Comparison of ENCODE assay signal across 22 cellular contexts in the genomic region with DNA sequence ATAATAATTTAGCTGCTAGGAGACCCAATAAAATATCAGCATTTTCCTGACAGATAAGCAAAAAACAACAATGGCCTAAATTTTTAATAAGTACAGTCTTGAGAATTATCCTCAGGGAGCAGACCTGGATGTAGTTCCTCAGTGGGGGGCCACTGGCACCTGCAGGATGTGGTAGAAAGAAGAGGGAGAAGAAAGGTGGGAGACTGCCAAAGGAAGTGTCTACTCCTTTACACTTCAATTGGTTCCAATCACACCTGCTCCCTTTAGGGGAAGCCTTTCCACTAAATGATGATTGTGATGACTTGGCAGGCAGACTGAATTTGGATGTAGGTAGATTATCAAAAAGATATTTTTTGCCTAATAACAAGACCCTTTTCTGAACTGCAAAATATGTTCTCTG.
DNase-seq lines count a peak whose midpoint lies in the region; ATAC-seq and TF ChIP-seq lines count a peak whose summit lies in the region.
"Had no signal": no experiment of that assay in that cellular context is flagged by ENCODE, and none has a peak within 500 bp of the region (broad histone marks: within the 10 kb centered on the region; RNA-seq: fewer than 3 reads in every experiment).

No MANE protein-coding gene starts in this region.

- ATAC-seq in activated T-cell treated with anti-CD3 and anti-CD28 coated beads, Interleukin-2, amount 50 U/mL, for 72 hours (replicated peaks in 1 of 2): peak in 1 of 2 donors; percentile 12
- ATAC-seq in CD8-positive, alpha-beta T cell: no peak
- ATAC-seq in T-helper 17 cell (no peak), GM21423 (IDR thresholded peaks at IDR 0.05; ENCODE audit: unreplicated experiment) (no peak)
- ATAC-seq: HCT116 had no signal

- H3K36me3 Mint-ChIP-seq in activated T-cell treated with anti-CD3 and anti-CD28 coated beads, Interleukin-2, amount 50 U/mL, for 72 hours (ENCODE audit: insufficient read depth in 2 of 2): no peaks in the 10 kb centered on the region
- H3K36me3 Mint-ChIP-seq in CD8-positive, alpha-beta T cell: no peaks in the 10 kb centered on the region
- H3K36me3 Mint-ChIP-seq in T-helper 17 cell (ENCODE audit: low read depth): no peaks in the 10 kb centered on the region
- H3K36me3 Mint-ChIP-seq: CD8-positive, alpha-beta memory T cell had no signal

- H3K4me3 Mint-ChIP-seq in activated T-cell treated with anti-CD3 and anti-CD28 coated beads, Interleukin-2, amount 50 U/mL, for 72 hours: peak overlapping the region in 1 of 2 donors; percentile 74
- H3K4me3 Mint-ChIP-seq in CD8-positive, alpha-beta T cell: no peak overlapping the region
- H3K4me3 Mint-ChIP-seq in T-helper 17 cell: no peak overlapping the region

- H3K36me3 ChIP-seq in CD8-positive, alpha-beta T cell (ENCODE audit: insufficient read depth, low read length): no peaks in the 10 kb centered on the region

- H3K9me3 ChIP-seq in CD8-positive, alpha-beta T cell (ENCODE audit: low read length): no peaks in the 10 kb centered on the region
- H3K9me3 ChIP-seq in T-helper 17 cell (ENCODE audit: control insufficient read depth, low read length, poor library complexity, severe bottlenecking): no peaks in the 10 kb centered on the region

- peaks cover 45% of the 10 kb centered on the region for H3K4me1 ChIP-seq in CD8-positive, alpha-beta T cell (ENCODE audit: insufficient read depth, low read length)

- no peaks in the 10 kb centered on the region for H3K9me3 Mint-ChIP-seq in activated T-cell treated with anti-CD3 and anti-CD28 coated beads, Interleukin-2, amount 50 U/mL, for 72 hours
- H3K9me3 Mint-ChIP-seq in CD8-positive, alpha-beta T cell: no peaks in the 10 kb centered on the region
- H3K9me3 Mint-ChIP-seq: CD8-positive, alpha-beta memory T cell had no signal

- no peak for DNase-seq in activated T-cell treated with anti-CD3 and anti-CD28 coated beads, Interleukin-2, amount 50 U/mL, for 72 hours
- no peak for DNase-seq in activated T-cell treated with anti-CD3 and anti-CD28 coated beads, Interleukin-2, amount 50 U/mL, for 48 hours
- no peak for DNase-seq in CD8-positive, alpha-beta T cell
- peak; percentile 33 for DNase-seq in Jurkat, Clone E6-1 (ENCODE audit: low read depth, low spot score)
- DNase-seq in T-helper 17 cell: no peak
- DNase-seq in T1000 (lab: John Stamatoyannopoulos, UW): no peak
- no peak for DNase-seq in HEK293T (ENCODE audit: extremely low spot score)
- DNase-seq: C1 segment of cervical spinal cord, DMS 273 treated with DMSO at 0.1 percent for 48 hours, DMS79, GF-D8, NCI-H1105 treated with DMSO at 0.1 percent for 48 hours, NCI-H146, NCI-H2029, NCI-H226, NCI-H510A treated with DMSO at 0.1 percent for 48 hours, NCI-H748 treated with DMSO at 0.1 percent for 48 hours, Right ventricle myocardium superior, RPMI8226 had no signal

- POLR2A ChIA-PET in CD8-positive, alpha-beta T cell (lab: Charles Lee): no interaction called here
- POLR2A ChIA-PET in HEK293T (lab: Yijun Ruan, JAX): no interaction called here

- no peaks in the 10 kb centered on the region for H3K27me3 ChIP-seq in CD8-positive, alpha-beta T cell (ENCODE audit: insufficient read depth, low read length)

- TF ChIP-seq CTCF in CD8-positive, alpha-beta T cell (IDR thresholded peaks at IDR 0.05): no peak

- intact Hi-C loops in CD8-positive, alpha-beta T cell (cut with DNase I, micrococcal nuclease): no loop called here

- H3K27ac ChIP-seq in CD8-positive, alpha-beta T cell (ENCODE audit: low read depth, low read length): no peak overlapping the region

- no peak overlapping the region for H3K4me3 ChIP-seq in CD8-positive, alpha-beta T cell (ENCODE audit: low read depth, low read length)
- no peak overlapping the region for H3K4me3 ChIP-seq in Jurkat, Clone E6-1 (ENCODE audit: low read length)

- peak overlapping the region; percentile 54 for H3K27ac Mint-ChIP-seq in activated T-cell treated with anti-CD3 and anti-CD28 coated beads, Interleukin-2, amount 50 U/mL, for 72 hours
- H3K27ac Mint-ChIP-seq in CD8-positive, alpha-beta T cell: peak overlapping the region; percentile 62
- peak overlapping the region; percentile 77 for H3K27ac Mint-ChIP-seq in T-helper 17 cell
- H3K27ac Mint-ChIP-seq: CD8-positive, alpha-beta memory T cell had no signal

- H3K27me3 Mint-ChIP-seq in activated T-cell treated with anti-CD3 and anti-CD28 coated beads, Interleukin-2, amount 50 U/mL, for 72 hours (ENCODE audit: low read depth): no peaks in the 10 kb centered on the region
- no peaks in the 10 kb centered on the region for H3K27me3 Mint-ChIP-seq in CD8-positive, alpha-beta T cell (ENCODE audit: low read depth)
- H3K27me3 Mint-ChIP-seq in T-helper 17 cell: peaks cover 5% of the 10 kb centered on the region

- peaks cover 67% of the 10 kb centered on the region for H3K4me1 Mint-ChIP-seq in activated T-cell treated with anti-CD3 and anti-CD28 coated beads, Interleukin-2, amount 50 U/mL, for 72 hours (ENCODE audit: low read depth)
- H3K4me1 Mint-ChIP-seq in CD8-positive, alpha-beta T cell (ENCODE audit: low read depth): peaks cover 64% of the 10 kb centered on the region
- H3K4me1 Mint-ChIP-seq in T-helper 17 cell: peaks cover 11% of the 10 kb centered on the region

- CTCF ChIA-PET in CD8-positive, alpha-beta T cell (lab: Charles Lee): interaction anchor here (1.1 kb wide), 1 partner anchor 62 kb away, joined by 3 read pairs; no protein-coding TSS in a partner anchor
- CTCF ChIA-PET in HEK293T (lab: Yijun Ruan, JAX): no interaction called here

TF ChIP-seq in HEK293T, 16 proteins besides CTCF, POLR2A, EP300 and RAD21:
- no peak for TF ChIP-seq ELF4 (IDR thresholded peaks at IDR 0.05)
- no peak for TF ChIP-seq NFRKB (IDR thresholded peaks at IDR 0.05)
- no peak for TF ChIP-seq CTBP1 (IDR thresholded peaks at IDR 0.05; ENCODE audit: borderline replicate concordance)
- TF ChIP-seq TARDBP (IDR thresholded peaks at IDR 0.05): no peak
- TF ChIP-seq FOXM1 (IDR thresholded peaks at IDR 0.05; ENCODE audit: borderline replicate concordance): no peak
- TF ChIP-seq HDGF (IDR thresholded peaks at IDR 0.05; ENCODE audit: borderline replicate concordance): no peak
- TF ChIP-seq ZNF384 (IDR thresholded peaks at IDR 0.05): no peak
- TF ChIP-seq BHLHE40 (IDR thresholded peaks at IDR 0.05; ENCODE audit: borderline replicate concordance): no peak
TF ChIP-seq in HEK293T: peak in this region for 0.
